Comparison of ENCODE assay signal across 9 cellular contexts in the genomic region with DNA sequence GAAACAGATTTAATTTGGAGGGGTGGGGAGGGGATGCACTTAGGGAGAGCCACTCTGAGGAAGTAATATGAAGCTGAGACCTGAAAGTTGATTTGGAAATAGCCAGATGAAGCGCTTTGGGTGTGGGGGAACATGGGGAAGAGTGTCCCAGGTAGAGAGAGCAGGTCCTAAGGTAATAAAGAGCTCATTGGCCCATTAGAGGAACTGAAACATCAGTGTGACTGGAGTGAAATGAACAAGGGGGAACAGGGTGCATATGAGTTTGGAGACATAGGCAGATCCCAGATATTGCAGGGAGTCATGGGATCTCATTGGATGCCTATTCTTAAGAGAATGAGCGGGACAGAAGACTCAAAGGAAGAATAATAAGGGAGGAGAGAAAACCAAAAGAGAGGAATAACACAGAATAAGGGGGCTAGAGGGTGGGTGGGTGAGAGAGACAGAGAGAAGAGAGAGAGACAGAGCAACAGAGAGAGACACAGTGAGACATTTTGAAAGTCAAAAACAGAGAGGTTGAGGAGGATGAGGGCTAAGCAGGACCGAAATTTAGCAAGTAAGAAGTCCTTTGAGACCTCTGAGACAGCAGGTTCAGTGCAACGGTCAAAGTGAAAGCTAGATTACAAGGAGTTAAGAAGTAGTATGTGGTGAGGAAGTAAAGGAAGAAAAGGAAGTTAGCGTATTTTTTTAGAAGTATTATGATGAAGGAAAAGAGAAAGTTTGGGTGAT. TPM values are rescaled to one million over a fixed set of nuclear protein-coding genes. Genes with fewer than 3 reads are reported as not detected.
A peak's percentile ranks its signal among the peaks of the same experiment; 100 is the strongest.
DNase-seq lines count a peak whose midpoint lies in the region; ATAC-seq, FAIRE-seq and TF ChIP-seq lines count a peak whose summit lies in the region.
"Not testable (repeated sequence)": the region's sequence is repeated elsewhere in the genome, so short reads cannot be mapped to it uniquely, and the experiment has no call there.
"Had no signal": no experiment of that assay in that cellular context is flagged by ENCODE, and none has a peak within 500 bp of the region (broad histone marks: within the 10 kb centered on the region; RNA-seq: fewer than 3 reads in every experiment).

No MANE protein-coding gene starts in this region.

- H3K79me2 ChIP-seq in GM12878 (ENCODE audit: control insufficient read depth, insufficient read depth, low read length), result not testable (repeated sequence)

- in situ Hi-C loops in GM12878 (cut with MboI), result not testable (repeated sequence)

- not testable (repeated sequence) for H2AFZ ChIP-seq in GM12878 (ENCODE audit: control insufficient read depth, low read depth, low read length)

- H3K4me3 ChIP-seq in GM12878, upper lobe of right lung: not testable (repeated sequence)

- TF ChIP-seq CTCF in GM12878 (IDR thresholded peaks at IDR 0.05 in 2 of 3, conservative IDR thresholded peaks at IDR 0.05 in 1 of 3; ENCODE audit: control insufficient read depth in 2 of 3, extremely low read depth in 1 of 3, insufficient read depth in 1 of 3, low read depth in 3 of 3, low read length in 3 of 3); upper lobe of right lung (IDR thresholded peaks at IDR 0.05): not testable (repeated sequence)

- not testable (repeated sequence) for H3K9ac ChIP-seq in GM12878 (ENCODE audit: control insufficient read depth, insufficient read depth, low read length)

- DNase-seq in GM12878 (ENCODE audit: low read depth, low spot score); upper lobe of right lung: not testable (repeated sequence)

- not testable (repeated sequence) for BruUV-seq in GM12878 (replicated peaks; lab: Mats Ljungman, UMichigan)

- CTCF ChIA-PET in GM12878 (lab: Yijun Ruan, JAX), result not testable (repeated sequence)

- SMC1A ChIA-PET in GM12878 (lab: Charles Lee; ENCODE audit: uncharacterized antibody, unreplicated experiment), result not testable (repeated sequence)

- not testable (repeated sequence) for H3K4me1 ChIP-seq in GM12878 (ENCODE audit: control insufficient read depth, insufficient read depth, low read length); upper lobe of right lung

- not testable (repeated sequence) for TF ChIP-seq EP300 in GM12878 (IDR thresholded peaks at IDR 0.05; ENCODE audit: borderline replicate concordance in 1 of 2, control insufficient read depth in 1 of 2, low read depth in 2 of 2, low read length in 2 of 2)

- not testable (repeated sequence) for TF ChIP-seq RAD21 in GM12878 (IDR thresholded peaks at IDR 0.05; ENCODE audit: insufficient read depth, low read depth, low read length)

- H4K20me1 ChIP-seq in GM12878 (ENCODE audit: control insufficient read depth, insufficient read depth), result not testable (repeated sequence)

- POLR2A ChIA-PET in GM12878 (lab: Charles Lee), result not testable (repeated sequence)

- H3K4me2 ChIP-seq in GM12878 (ENCODE audit: control insufficient read depth, insufficient read depth), result not testable (repeated sequence)

- not testable (repeated sequence) for TF ChIP-seq POLR2A in GM12878 (IDR thresholded peaks at IDR 0.05; ENCODE audit: low read depth, low read length)

- intact Hi-C loops in GM12878 (cut with micrococcal nuclease; ENCODE audit: unreplicated experiment); upper lobe of right lung (cut with DNase I): not testable (repeated sequence)

- H3K36me3 ChIP-seq in GM12878 (ENCODE audit: control insufficient read depth in 2 of 2, insufficient read depth in 2 of 2, low read length in 1 of 2); upper lobe of right lung: not testable (repeated sequence)

- RAD21 ChIA-PET in GM12878 (lab: Charles Lee; ENCODE audit: unreplicated experiment), result not testable (repeated sequence)

- H3K27ac ChIP-seq in GM12878 (ENCODE audit: control insufficient read depth, insufficient read depth); upper lobe of right lung: not testable (repeated sequence)

- WGBS in GM12878 (ENCODE audit: insufficient coverage, insufficient replicate concordance, low lambda C conversion rate, missing lambda C conversion rate), result no CpG with 5 or more reads among the region's 5 CpGs

- H3K27me3 ChIP-seq in GM12878 (replicated peaks in 1 of 2; ENCODE audit: control insufficient read depth in 2 of 2, insufficient read depth in 2 of 2, low read length in 1 of 2); upper lobe of right lung: not testable (repeated sequence)

- ATAC-seq in GM18519 (IDR thresholded peaks at IDR 0.05; ENCODE audit: low FRiP score, unreplicated experiment) (peak; percentile 74), GM19395 (IDR thresholded peaks at IDR 0.05; ENCODE audit: unreplicated experiment) (peak; percentile 82), GM21529 (IDR thresholded peaks at IDR 0.05; ENCODE audit: unreplicated experiment) (peak; percentile 78), HG02840 (IDR thresholded peaks at IDR 0.05; ENCODE audit: low FRiP score, unreplicated experiment) (peak; percentile 60), HG03108 (IDR thresholded peaks at IDR 0.05; ENCODE audit: unreplicated experiment) (peak; percentile 52), HG03558 (IDR thresholded peaks at IDR 0.05; ENCODE audit: extremely low read depth, unreplicated experiment) (peak; percentile 66), GM12878 (peak; percentile 88), upper lobe of right lung (peak; percentile 40)

- FAIRE-seq in GM12878 (lab: Jason Lieb, UNC), result peak; percentile 94

- H3K9me3 ChIP-seq in GM12878 (replicated peaks; ENCODE audit: control insufficient read depth, insufficient read depth, low read length); upper lobe of right lung: not testable (repeated sequence)

RNA-seq across cellular contexts. Expression of a gene that starts 14.8 kb away (rescaled TPM):
- total RNA-seq in GM12878 (2013; cell fraction: nucleolus; rRNA removed), result 3.0 and 4.9 TPM in 2 replicates
- total RNA-seq in GM12878 (2014; rRNA removed) (5.1 and 11.8 TPM in 2 replicates), GM12878 (2014; rRNA removed; fragmentation: Illumina TruSeq; extraction: Trizol) (0.18 and 0.67 TPM in 2 replicates), GM12878 (2021) (not detected in 2 replicates), upper lobe of right lung (1.8 TPM)
- 6.4 TPM for polyA plus RNA-seq in GM12878 (2011; ENCODE audit: low read depth)
- polyA plus RNA-seq in GM12878 (2011; rRNA removed) (0.82 and 25.5 TPM in 2 replicates), GM12878 (2014; fragmentation: Illumina TruSeq; extraction: Trizol) (5.2 and 7.1 TPM in 2 replicates), GM12878 (2014; fragmentation: Nextera tagmentation; extraction: Ambion mirVana) (under 1 TPM in 1 of 2 experiments, not detected in 1; 0.11 TPM), GM12878 (2014; rRNA removed) (5.1 and 7.3 TPM in 2 replicates), GM12878 (2016; fragmentation: Nextera tagmentation; extraction: Ambion mirVana) (10 to 100 TPM in 1 of 2 experiments, 1 to 10 TPM in 1; 1.5 to 10.7 TPM)
- polyA plus RNA-seq in GM12878 (2011; cell fraction: cytosol; rRNA removed), result 21.5 and 26.6 TPM in 2 replicates
- polyA plus RNA-seq in GM12878 (2011; cell fraction: nucleus; rRNA removed), result 6.2 and 6.8 TPM in 2 replicates
- polyA plus RNA-seq in GM12878 (2012), result 0.79 and 4.0 TPM in 2 replicates
- 8.0 and 22.8 TPM in 2 replicates for polyA minus RNA-seq in GM12878 (2011; rRNA and poly(A)+ RNA removed)
- polyA minus RNA-seq in GM12878 (2011; cell fraction: cytosol; rRNA and poly(A)+ RNA removed), result 5.2 TPM in 1 of 2 replicates, not detected in the other
- polyA minus RNA-seq in GM12878 (2011; cell fraction: nucleus; rRNA and poly(A)+ RNA removed), result 0.36 and 0.48 TPM in 2 replicates
- total RNA-seq: PC-9 had no signal
